23 cellular contexts compared by ENCODE assay signal in the genomic region with DNA sequence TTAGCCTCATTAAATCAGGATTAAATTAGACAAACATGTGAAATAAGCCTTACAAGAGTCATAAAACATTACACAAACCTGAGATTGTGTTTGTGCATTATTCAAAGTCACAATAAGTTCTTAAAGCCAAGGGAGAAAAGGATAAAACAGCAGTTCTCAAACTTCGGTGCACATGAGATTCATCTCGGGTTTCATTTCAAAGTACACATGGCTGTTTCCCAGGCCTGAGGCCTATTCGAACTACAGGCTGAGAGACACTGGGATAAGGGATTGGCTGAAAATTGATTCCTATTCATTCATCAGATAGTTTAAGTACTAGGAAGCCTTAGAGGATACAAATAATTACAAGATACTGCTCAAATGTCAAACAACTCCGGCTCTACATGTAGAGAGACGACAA. TPM values are rescaled to one million over a fixed set of nuclear protein-coding genes. Genes with fewer than 3 reads are reported as not detected.
"Had no signal": no experiment of that assay in that cellular context is flagged by ENCODE, and none has a peak within 500 bp of the region (broad histone marks: within the 10 kb centered on the region; RNA-seq: fewer than 3 reads in every experiment).

No MANE protein-coding gene starts in this region.

- H3K36me3 ChIP-seq: brain microvascular endothelial cell, WERI-Rb-1 had no signal

- H3K27ac ChIP-seq: brain microvascular endothelial cell, coronary artery, dorsolateral prefrontal cortex, WERI-Rb-1 had no signal

- DNase-seq: activated B cell treated with CpG ODN at 0.5 μM for 24 hours; activated CD4-positive, alpha-beta T cell treated with anti-CD3 and anti-CD28 coated beads for 48 hours; activated CD4-positive, alpha-beta T cell treated with anti-CD3 and anti-CD28 coated beads, Interleukin-2, amount 50 U/mL, for 1 hour; activated CD4-positive, alpha-beta T cell treated with anti-CD3 and anti-CD28 coated beads, Interleukin-2, amount 50 U/mL, for 48 hours; activated CD8-positive, alpha-beta memory T cell treated with anti-CD3 and anti-CD28 coated beads for 24 hours; activated CD8-positive, alpha-beta T cell treated with anti-CD3 and anti-CD28 coated beads for 36 hours; activated effector memory CD4-positive, alpha-beta T cell treated with Interleukin-2 at 50 U/mL for 16 hours; activated gamma-delta T cell treated with Interleukin-2 at 50 U/mL for 16 hours; activated naive CD4-positive, alpha-beta T cell treated with anti-CD3 and anti-CD28 coated beads, Interleukin-2, amount 50 U/mL, for 16 hours; activated naive CD4-positive, alpha-beta T cell treated with Interleukin-2 at 50 U/mL for 16 hours; activated T-cell treated with anti-CD3 and anti-CD28 coated beads, Interleukin-2, amount 50 U/mL, for 4 hours; amniotic stem cell; anterior cingulate cortex; brain microvascular endothelial cell; dorsolateral prefrontal cortex; effector memory CD4-positive, alpha-beta T cell; endodermal cell; foreskin fibroblast; head of caudate nucleus; T1000; WERI-Rb-1 had no signal

- H3K27me3 ChIP-seq: brain microvascular endothelial cell had no signal

- H3K4me3 ChIP-seq: coronary artery, dorsolateral prefrontal cortex had no signal

RNA-seq across cellular contexts. Expression of gene PROX1, which starts 35.9 kb away (rescaled TPM):
- total RNA-seq: T-helper 2 cell treated with Interferon-gamma antibody and Interleukin-4, amounts not matched to agents 100 ng/mL and 5 ng/mL, for 36 hours had no signal
